26 cellular contexts compared by ENCODE assay signal in the genomic region with DNA sequence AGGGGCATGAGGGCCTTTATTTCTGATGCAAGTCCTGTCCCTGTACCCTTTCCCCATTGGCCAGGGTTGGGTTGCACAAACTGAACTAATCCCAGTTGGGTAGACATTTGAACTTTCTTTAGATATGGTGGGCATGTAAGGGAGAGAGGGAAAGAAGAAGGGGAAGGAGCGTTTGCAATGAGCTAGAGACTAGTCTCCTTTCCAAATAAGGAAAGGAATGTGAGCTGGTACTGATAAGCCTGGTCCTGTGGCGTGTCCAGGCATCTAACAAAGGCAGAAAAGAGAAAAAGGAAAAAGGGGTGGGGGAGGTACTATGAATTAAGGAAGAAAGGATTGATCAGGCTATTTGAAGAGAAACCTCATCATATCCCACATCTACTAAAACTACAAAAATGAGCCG.
"Had no signal": no experiment of that assay in that cellular context is flagged by ENCODE, and none has a peak within 500 bp of the region (broad histone marks: within the 10 kb centered on the region; RNA-seq: fewer than 3 reads in every experiment).

No MANE protein-coding gene starts in this region.

- H3K4me3 Mint-ChIP-seq: activated B cell treated with CpG ODN at 0.5 μM for 24 hours; activated CD4-positive, alpha-beta memory T cell treated with anti-CD3 and anti-CD28 coated beads for 36 hours; activated naive CD4-positive, alpha-beta T cell treated with anti-CD3 and anti-CD28 coated beads for 36 hours; activated naive CD8-positive, alpha-beta T cell treated with anti-CD3 and anti-CD28 coated beads, Interleukin-2, amount 10 ng/mL, durations not matched to agents 7 days and 5 days; T-helper 1 cell treated with Interleukin-12 subunit alpha and Interleukin-12 subunit beta and Interleukin-4 antibody, amounts not matched to agents 30 μg/mL and 1 μg/mL, for 36 hours had no signal

- H3K4me1 Mint-ChIP-seq: activated B cell treated with CpG ODN at 0.5 μM for 24 hours, naive B cell had no signal

- H3K27me3 ChIP-seq: esophagus muscularis mucosa, sigmoid colon had no signal

- DNase-seq: activated B cell treated with CpG ODN at 0.5 μM for 24 hours; activated CD4-positive, alpha-beta memory T cell treated with anti-CD3 and anti-CD28 coated beads for 36 hours; activated CD4-positive, alpha-beta T cell treated with anti-CD3 and anti-CD28 coated beads for 4 hours; activated effector memory CD4-positive, alpha-beta T cell treated with Interleukin-2 at 50 U/mL for 16 hours; activated naive CD4-positive, alpha-beta T cell treated with anti-CD3 and anti-CD28 coated beads for 36 hours; activated naive CD8-positive, alpha-beta T cell treated with anti-CD3 and anti-CD28 coated beads, Interleukin-2, amount 10 ng/mL, durations not matched to agents 7 days and 5 days; activated T-cell treated with anti-CD3 and anti-CD28 coated beads, Interleukin-2, amount 50 U/mL, for 48 hours; amygdala; effector memory CD4-positive, alpha-beta T cell; gastrocnemius medialis; islet precursor cell; left cardiac atrium; mesenchymal stem cell; naive B cell; occipital lobe; stimulated activated CD4-positive, alpha-beta T cell treated with anti-CD3 and anti-CD28 coated beads, Interleukin-15, amount 100 ng/mL, for 24 hours; stimulated activated CD4-positive, alpha-beta T cell treated with anti-CD3 and anti-CD28 coated beads, Interleukin-2, amount 100 ng/mL, for 48 hours; stimulated activated CD8-positive, alpha-beta memory T cell treated with anti-CD3 and anti-CD28 coated beads, Interleukin-4, amount 100 ng/mL, for 48 hours; stimulated activated naive CD4-positive, alpha-beta T cell; T1000 had no signal

- FAIRE-seq: colon, endothelial cell of umbilical vein had no signal

- H3K27me3 Mint-ChIP-seq: activated B cell treated with CpG ODN at 0.5 μM for 24 hours had no signal

- H3K4me3 ChIP-seq: esophagus muscularis mucosa, gastrocnemius medialis, sigmoid colon, smooth muscle cell had no signal

- H3K27ac ChIP-seq: esophagus muscularis mucosa, gastrocnemius medialis, sigmoid colon had no signal

- H3K27ac Mint-ChIP-seq: activated B cell treated with CpG ODN at 0.5 μM for 24 hours; activated CD4-positive, alpha-beta memory T cell treated with anti-CD3 and anti-CD28 coated beads for 36 hours; activated naive CD4-positive, alpha-beta T cell treated with anti-CD3 and anti-CD28 coated beads for 36 hours; activated naive CD8-positive, alpha-beta T cell treated with anti-CD3 and anti-CD28 coated beads, Interleukin-2, amount 10 ng/mL, durations not matched to agents 7 days and 5 days; naive B cell; T-helper 1 cell treated with Interleukin-12 subunit alpha and Interleukin-12 subunit beta and Interleukin-4 antibody, amounts not matched to agents 30 μg/mL and 1 μg/mL, for 36 hours had no signal

- H3K36me3 ChIP-seq: esophagus muscularis mucosa, gastrocnemius medialis, sigmoid colon had no signal

- ATAC-seq: gastrocnemius medialis, left cardiac atrium had no signal

- H3K4me1 ChIP-seq: esophagus muscularis mucosa had no signal

- H3K4me2 ChIP-seq: smooth muscle cell had no signal

- H3K9me3 ChIP-seq: gastrocnemius medialis had no signal
